15 cellular contexts compared by ENCODE assay signal in genomic region chr13:73268306-73268705, GRCh38.
A peak's percentile ranks its signal among the peaks of the same experiment; 100 is the strongest.
DNase-seq lines count a peak whose midpoint lies in the region; ATAC-seq and TF ChIP-seq lines count a peak whose summit lies in the region.
"Had no signal": no experiment of that assay in that cellular context is flagged by ENCODE, and none has a peak within 500 bp of the region (broad histone marks: within the 10 kb centered on the region; RNA-seq: fewer than 3 reads in every experiment).

No MANE protein-coding gene starts in this region.

- H3K27ac ChIP-seq in right lobe of liver, result no peak overlapping the region
- H3K27ac ChIP-seq: tibial artery had no signal

- no peaks in the 10 kb centered on the region for H3K36me3 ChIP-seq in right lobe of liver
- H3K36me3 ChIP-seq: tibial artery had no signal

- H3K4me3 ChIP-seq in skeletal muscle cell (ENCODE audit: low read depth, low read length), result no peak overlapping the region
- no peak overlapping the region for H3K4me3 ChIP-seq in right lobe of liver
- H3K4me3 ChIP-seq: tibial artery had no signal

- no peak for TF ChIP-seq POLR2A in right lobe of liver (IDR thresholded peaks at IDR 0.05)

- no peak for ATAC-seq in right lobe of liver
- ATAC-seq: naive thymus-derived CD8-positive, alpha-beta T cell; sciatic nerve; WTC11 had no signal

- TF ChIP-seq CTCF in right lobe of liver (IDR thresholded peaks at IDR 0.05) (no peak), GM20000 (IDR thresholded peaks at IDR 0.05; ENCODE audit: extremely low read depth, missing control alignments) (no peak)

- H3K4me1 ChIP-seq in right lobe of liver, result no peaks in the 10 kb centered on the region

- H3K27me3 ChIP-seq in right lobe of liver, result no peaks in the 10 kb centered on the region
- H3K27me3 ChIP-seq: tibial artery had no signal

- no peaks in the 10 kb centered on the region for H3K9me3 ChIP-seq in right lobe of liver
- H3K9me3 ChIP-seq: tibial artery had no signal

- intact Hi-C loops in right lobe of liver (cut with DNase I), result no loop called here

- WGBS in right lobe of liver (ENCODE audit: insufficient coverage, low coverage, low lambda C conversion rate, missing lambda C conversion rate), result 67% methylated on average over 1 of the region's 1 CpG

- peak; percentile 7 for DNase-seq in NCI-H510A (lab: John Stamatoyannopoulos, UW)
- DNase-seq in NCI-H510A treated with DMSO at 0.1 percent for 48 hours (lab: John Stamatoyannopoulos, UW), result no peak
- DNase-seq in M059J (ENCODE audit: low read depth), result peak; percentile 69
- DNase-seq in dermis blood vessel endothelial cell, result peak; percentile 11
- peak; percentile 47 for DNase-seq in skeletal muscle cell (ENCODE audit: low read depth)
- no peak for DNase-seq in right lobe of liver
- DNase-seq in GM20000 (ENCODE audit: low spot score), result no peak
- DNase-seq in pons (ENCODE audit: low spot score), result no peak
- DNase-seq: GF-D8; immature natural killer cell; naive thymus-derived CD8-positive, alpha-beta T cell; NCI-H2029 treated with DMSO at 0.1 percent for 48 hours; tibial artery had no signal

Comparison
In these comparisons a context has a peak if more than half of its experiments do, and no peak if none do; other contexts are left out.
1. DNase-seq: peak in NCI-H510A (single experiment), M059J (single experiment), dermis blood vessel endothelial cell (single experiment) and skeletal muscle cell (single experiment); none in NCI-H510A treated with DMSO at 0.1 percent for 48 hours (single experiment), right lobe of liver (0 of 3), GM20000 (single experiment) and pons (single experiment).